ENCODE assay signal across 1 cellular context in genomic region chr19:4633140-4633967, GRCh38.
TF ChIP-seq lines count a peak whose summit lies in the region.

No MANE protein-coding gene starts in this region.

TF ChIP-seq in K562, 482 proteins besides CTCF, POLR2A, EP300 and RAD21 (continued from another document and continues in another):
- peak; percentile 59; the same call in 1 of the 2 replicates for TF ChIP-seq ZBTB2 (IDR thresholded peaks at IDR 0.05)
- TF ChIP-seq ZNF57 (CRISPR knock-in tag; IDR thresholded peaks at IDR 0.05), result 0 out of 2 replicates have a peak, but pooled peaks have one; percentile 54
- TF ChIP-seq KLF16 (IDR thresholded peaks at IDR 0.05), result peak; percentile 54; the same call in 1 of the 2 replicates
- peak; percentile 96 for TF ChIP-seq XRCC5 (IDR thresholded peaks at IDR 0.05; ENCODE audit: low read depth, low read length)
- peak; percentile 97 for TF ChIP-seq ZNF3 (CRISPR knock-in tag; IDR thresholded peaks at IDR 0.05)
- TF ChIP-seq PKNOX1 (IDR thresholded peaks at IDR 0.05), result peak; percentile 55
- no peak; a peak in 1 of 4 replicates for TF ChIP-seq ETV6 (IDR thresholded peaks at IDR 0.05; ENCODE audit: borderline replicate concordance in 1 of 2, low read depth in 2 of 2, low read length in 1 of 2)
- no peak for TF ChIP-seq ETV6 (CRISPR knock-in tag; IDR thresholded peaks at IDR 0.05; ENCODE audit: borderline replicate concordance)
- TF ChIP-seq NFE2 (IDR thresholded peaks at IDR 0.05; ENCODE audit: low read depth), result 0 out of 2 replicates have a peak, but pooled peaks have one; percentile 33
- TF ChIP-seq SAP30 (IDR thresholded peaks at IDR 0.05; ENCODE audit: borderline replicate concordance, insufficient read depth, low read depth, low read length, poor library complexity, severe bottlenecking), result no peak
- TF ChIP-seq TAL1 (IDR thresholded peaks at IDR 0.05), result peak; percentile 8; the same call in 1 of the 2 replicates
- TF ChIP-seq SP1 (CRISPR knock-in tag; IDR thresholded peaks at IDR 0.05), result peak; percentile 69
- TF ChIP-seq HDAC3 (IDR thresholded peaks at IDR 0.05; ENCODE audit: borderline replicate concordance, partially characterized antibody), result no peak
- TF ChIP-seq ELK3 (CRISPR knock-in tag; IDR thresholded peaks at IDR 0.05), result no peak
- TF ChIP-seq ZNF384 (IDR thresholded peaks at IDR 0.05; ENCODE audit: low read depth, low read length), result no peak
- no peak for TF ChIP-seq UBTF (IDR thresholded peaks at IDR 0.05; ENCODE audit: borderline replicate concordance in 1 of 2, low read depth in 2 of 2, low read length in 2 of 2)
- peak; percentile 97 to 99 for TF ChIP-seq KDM1A (IDR thresholded peaks at IDR 0.05)
- peak; percentile 56 for TF ChIP-seq SMARCA4 (IDR thresholded peaks at IDR 0.05)
- no peak for TF ChIP-seq ZNF431 (CRISPR knock-in tag; IDR thresholded peaks at IDR 0.05)
- peak; percentile 77; the same call in 1 of the 2 replicates for TF ChIP-seq CTBP1 (IDR thresholded peaks at IDR 0.05; ENCODE audit: borderline replicate concordance)
- peak; percentile 66; the same call in 1 of the 2 replicates for TF ChIP-seq ZNF263 (CRISPR knock-in tag; IDR thresholded peaks at IDR 0.05; ENCODE audit: borderline replicate concordance)
- TF ChIP-seq JUND (IDR thresholded peaks at IDR 0.05; ENCODE audit: borderline replicate concordance, low read depth, low read length), result peak; percentile 75
- peak; percentile 71; the same call in 1 of the 3 replicates for TF ChIP-seq JUND (tag; IDR thresholded peaks at IDR 0.05; ENCODE audit: borderline replicate concordance, low read depth, low read length)
- TF ChIP-seq EP400 (IDR thresholded peaks at IDR 0.05), result peak; percentile 56; the same call in 1 of the 2 replicates
- no peak for TF ChIP-seq FOXP1 (CRISPR knock-in tag; IDR thresholded peaks at IDR 0.05)
- TF ChIP-seq DACH1 (IDR thresholded peaks at IDR 0.05; ENCODE audit: partially characterized antibody), result peak; percentile 82
- TF ChIP-seq MAZ (CRISPR knock-in tag; conservative IDR thresholded peaks at IDR 0.05 in 1 of 2, IDR thresholded peaks at IDR 0.05 in 1 of 2), result peak in 1 of 2 experiments; percentile 65; a peak in 2 of 4 replicates
- peak; percentile 59; the same call in 1 of the 2 replicates for TF ChIP-seq SPI1 (IDR thresholded peaks at IDR 0.05; ENCODE audit: borderline replicate concordance, low read depth, low read length)
- TF ChIP-seq, protein P1, sequence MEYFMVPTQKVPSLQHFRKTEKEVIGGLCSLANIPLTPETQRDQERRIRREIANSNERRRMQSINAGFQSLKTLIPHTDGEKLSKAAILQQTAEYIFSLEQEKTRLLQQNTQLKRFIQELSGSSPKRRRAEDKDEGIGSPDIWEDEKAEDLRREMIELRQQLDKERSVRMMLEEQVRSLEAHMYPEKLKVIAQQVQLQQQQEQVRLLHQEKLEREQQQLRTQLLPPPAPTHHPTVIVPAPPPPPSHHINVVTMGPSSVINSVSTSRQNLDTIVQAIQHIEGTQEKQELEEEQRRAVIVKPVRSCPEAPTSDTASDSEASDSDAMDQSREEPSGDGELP (CRISPR knock-in tag; IDR thresholded peaks at IDR 0.05; ENCODE audit: borderline replicate concordance), result peak; percentile 75
- TF ChIP-seq DEAF1 (CRISPR knock-in tag; IDR thresholded peaks at IDR 0.05), result no peak
- no peak for TF ChIP-seq MBD2 (IDR thresholded peaks at IDR 0.05; ENCODE audit: borderline replicate concordance, low read depth)
- TF ChIP-seq ZNF436 (CRISPR knock-in tag; IDR thresholded peaks at IDR 0.05), result peak; percentile 73; the same call in 1 of the 2 replicates
- TF ChIP-seq, protein P2, sequence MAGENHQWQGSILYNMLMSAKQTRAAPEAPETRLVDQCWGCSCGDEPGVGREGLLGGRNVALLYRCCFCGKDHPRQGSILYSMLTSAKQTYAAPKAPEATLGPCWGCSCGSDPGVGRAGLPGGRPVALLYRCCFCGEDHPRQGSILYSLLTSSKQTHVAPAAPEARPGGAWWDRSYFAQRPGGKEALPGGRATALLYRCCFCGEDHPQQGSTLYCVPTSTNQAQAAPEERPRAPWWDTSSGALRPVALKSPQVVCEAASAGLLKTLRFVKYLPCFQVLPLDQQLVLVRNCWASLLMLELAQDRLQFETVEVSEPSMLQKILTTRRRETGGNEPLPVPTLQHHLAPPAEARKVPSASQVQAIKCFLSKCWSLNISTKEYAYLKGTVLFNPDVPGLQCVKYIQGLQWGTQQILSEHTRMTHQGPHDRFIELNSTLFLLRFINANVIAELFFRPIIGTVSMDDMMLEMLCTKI (IDR thresholded peaks at IDR 0.05; ENCODE audit: partially characterized antibody), result no peak
- peak; percentile 69; the same call in 1 of the 2 replicates for TF ChIP-seq RB1 (IDR thresholded peaks at IDR 0.05; ENCODE audit: low read depth)
- TF ChIP-seq E2F1 (CRISPR knock-in tag; IDR thresholded peaks at IDR 0.05), result no peak
- no peak for TF ChIP-seq NR2F6 (CRISPR knock-in tag; IDR thresholded peaks at IDR 0.05)
- TF ChIP-seq TAF7 (tag; IDR thresholded peaks at IDR 0.05), result no peak
- TF ChIP-seq TBL1XR1 (IDR thresholded peaks at IDR 0.05; ENCODE audit: low read length in 2 of 2), result peak in 1 of 2 experiments; percentile 31; a peak in 1 of 4 replicates
- peak in 1 of 2 experiments; percentile 38; a peak in 1 of 4 replicates for TF ChIP-seq ZNF318 (IDR thresholded peaks at IDR 0.05; ENCODE audit: borderline replicate concordance in 1 of 2, low read depth in 1 of 2)
- no peak for TF ChIP-seq ZNF561 (CRISPR knock-in tag; conservative IDR thresholded peaks at IDR 0.05)
- TF ChIP-seq POLR2H (tag; IDR thresholded peaks at IDR 0.05; ENCODE audit: low read depth), result no peak
- peak; percentile 48; the same call in 1 of the 2 replicates for TF ChIP-seq ZNF766 (CRISPR knock-in tag; conservative IDR thresholded peaks at IDR 0.05)
- TF ChIP-seq PTBP1 (IDR thresholded peaks at IDR 0.05; ENCODE audit: low read depth, low read length), result peak; percentile 99
